ENCODE assay signal across 9 cellular contexts in genomic region chr4:21973850-21974249, GRCh38. TPM values are rescaled to one million over a fixed set of nuclear protein-coding genes. Genes with fewer than 3 reads are reported as not detected.
"Had no signal": no experiment of that assay in that cellular context is flagged by ENCODE, and none has a peak within 500 bp of the region (broad histone marks: within the 10 kb centered on the region; RNA-seq: fewer than 3 reads in every experiment).

No MANE protein-coding gene starts in this region.

- ATAC-seq: K562 had no signal

- H3K4me3 ChIP-seq: K562 had no signal

- H3K27ac ChIP-seq: HL-60 had no signal

- DNase-seq: GOT3, H7, HCEC 1CT, IMR-90, KG1 had no signal

RNA-seq across cellular contexts. Expression of gene KCNIP4, which starts 25.3 kb away (rescaled TPM):
- total RNA-seq: H4, H7, HT1080, IMR-90, K562 had no signal
- polyA plus RNA-seq: IMR-90 had no signal
